Comparison of ENCODE assay signal across 1 cellular context in genomic region chr16:11717811-11718210, GRCh38.
TF ChIP-seq lines count a peak whose summit lies in the region.

No MANE protein-coding gene starts in this region.

TF ChIP-seq in GM12878, 131 proteins besides CTCF, POLR2A, EP300 and RAD21:
- TF ChIP-seq BCL11A (IDR thresholded peaks at IDR 0.05; ENCODE audit: low read depth, low read length) (no peak), FOXM1 (IDR thresholded peaks at IDR 0.05; ENCODE audit: low read depth, low read length) (no peak), HDAC6 (IDR thresholded peaks at IDR 0.05; ENCODE audit: unreplicated experiment) (no peak), NFYA (IDR thresholded peaks at IDR 0.05; ENCODE audit: borderline replicate concordance, low read depth, low read length) (no peak), ZZZ3 (IDR thresholded peaks at IDR 0.05; ENCODE audit: control insufficient read depth, insufficient read length, low read depth) (no peak), SMC3 (IDR thresholded peaks at IDR 0.05; ENCODE audit: borderline replicate concordance, low read length) (no peak), ELK1 (IDR thresholded peaks at IDR 0.05; ENCODE audit: low read depth, low read length) (no peak), E2F4 (IDR thresholded peaks at IDR 0.05; ENCODE audit: low read depth, low read length) (no peak), PAX8 (IDR thresholded peaks at IDR 0.05) (no peak)
- TF ChIP-seq, protein P1, sequence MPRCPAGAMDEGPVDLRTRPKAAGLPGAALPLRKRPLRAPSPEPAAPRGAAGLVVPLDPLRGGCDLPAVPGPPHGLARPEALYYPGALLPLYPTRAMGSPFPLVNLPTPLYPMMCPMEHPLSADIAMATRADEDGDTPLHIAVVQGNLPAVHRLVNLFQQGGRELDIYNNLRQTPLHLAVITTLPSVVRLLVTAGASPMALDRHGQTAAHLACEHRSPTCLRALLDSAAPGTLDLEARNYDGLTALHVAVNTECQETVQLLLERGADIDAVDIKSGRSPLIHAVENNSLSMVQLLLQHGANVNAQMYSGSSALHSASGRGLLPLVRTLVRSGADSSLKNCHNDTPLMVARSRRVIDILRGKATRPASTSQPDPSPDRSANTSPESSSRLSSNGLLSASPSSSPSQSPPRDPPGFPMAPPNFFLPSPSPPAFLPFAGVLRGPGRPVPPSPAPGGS (IDR thresholded peaks at IDR 0.05; ENCODE audit: borderline replicate concordance, insufficient read depth, low read depth, low read length, poor library complexity, severe bottlenecking) = no peak
